ENCODE assay signal across 8 cellular contexts in genomic region chr3:20041197-20041780, GRCh38. TPM values are rescaled to one million over a fixed set of nuclear protein-coding genes. Genes with fewer than 3 reads are reported as not detected.
DNase-seq lines count a peak whose midpoint lies in the region; ATAC-seq and TF ChIP-seq lines count a peak whose summit lies in the region.

No MANE protein-coding gene starts in this region.

- H3K18ac ChIP-seq in mesendoderm (ENCODE audit: low read length) = no peak overlapping the region

- no peaks in the 10 kb centered on the region for H3K27me3 ChIP-seq in AG04450 (ENCODE audit: control insufficient read depth, insufficient read depth, low read length)
- no peaks in the 10 kb centered on the region for H3K27me3 ChIP-seq in effector memory CD4-positive, alpha-beta T cell (replicated peaks; ENCODE audit: control insufficient read depth, insufficient read depth, low read length, poor library complexity, severe bottlenecking)
- H3K27me3 ChIP-seq in mesendoderm (ENCODE audit: insufficient read depth, low read length, poor library complexity) = no peaks in the 10 kb centered on the region

- peaks cover 28% of the 10 kb centered on the region for H3K4me1 ChIP-seq in effector memory CD4-positive, alpha-beta T cell (ENCODE audit: control insufficient read depth, insufficient read depth, low read length, poor library complexity, severe bottlenecking)
- H3K4me1 ChIP-seq in mesendoderm (ENCODE audit: control insufficient read depth, low read depth, low read length) = no peaks in the 10 kb centered on the region

- H2BK15ac ChIP-seq in mesendoderm (replicated peaks; ENCODE audit: low read depth) = no peak overlapping the region

- H3K4me3 ChIP-seq in AG04450 (ENCODE audit: low read depth, low read length) (peak overlapping the region; percentile 76), mesendoderm (ENCODE audit: low read length) (peak overlapping the region; percentile 34)
- peak overlapping the region; percentile 76 for H3K4me3 ChIP-seq in effector memory CD4-positive, alpha-beta T cell (ENCODE audit: insufficient read depth, low read depth, low read length, poor library complexity, severe bottlenecking)

- no peak overlapping the region for H3K56ac ChIP-seq in mesendoderm (ENCODE audit: low read length)

- H3K79me2 ChIP-seq in mesendoderm (ENCODE audit: control insufficient read depth, insufficient read depth, low read length) = no peaks in the 10 kb centered on the region

- H3K27ac ChIP-seq in AG04450 (ENCODE audit: low read depth, low read length) (no peak overlapping the region), mesendoderm (ENCODE audit: low read depth, low read length) (peak overlapping the region; percentile 52)
- peak overlapping the region; percentile 77 for H3K27ac ChIP-seq in effector memory CD4-positive, alpha-beta T cell (ENCODE audit: insufficient read depth, low read length, poor library complexity, severe bottlenecking)

- CTCF ChIA-PET in AG04450 (lab: Charles Lee) = interaction anchor here (0.6 to 1.7 kb wide), 8 partner anchors 9 to 1593 kb away, joined by 3 to 10 read pairs (median 4); partner anchors contain the start of gene SGO1

- no peak overlapping the region for H2BK120ac ChIP-seq in mesendoderm (ENCODE audit: low read depth, low read length)

- no peak overlapping the region for H3K23ac ChIP-seq in mesendoderm (ENCODE audit: low read length)

- H3K9me3 ChIP-seq in AG04450 (ENCODE audit: control insufficient read depth, insufficient read depth, low read length) = no peaks in the 10 kb centered on the region
- no peaks in the 10 kb centered on the region for H3K9me3 ChIP-seq in effector memory CD4-positive, alpha-beta T cell (ENCODE audit: control insufficient read depth, low read length)

- WGBS in mesendoderm (ENCODE audit: extremely low coverage, insufficient coverage, low lambda C conversion rate) = no CpG with 5 or more reads among the region's 28 CpGs

- H3K9ac ChIP-seq in mesendoderm (ENCODE audit: low read length) = peak overlapping the region; percentile 29

- peak overlapping the region; percentile 70 for H3K4me2 ChIP-seq in mesendoderm (ENCODE audit: low read length)

- no peak overlapping the region for H4K5ac ChIP-seq in mesendoderm (ENCODE audit: low read length)

- H3K79me1 ChIP-seq in mesendoderm (ENCODE audit: low read length) = no peaks in the 10 kb centered on the region

- no peak overlapping the region for H2AK5ac ChIP-seq in mesendoderm (ENCODE audit: low read length)

- no peak overlapping the region for H3K4ac ChIP-seq in mesendoderm (ENCODE audit: low read depth, low read length)

- POLR2A ChIA-PET in AG04450 (lab: Yijun Ruan, JAX) = no interaction called here

- no peak overlapping the region for H4K8ac ChIP-seq in mesendoderm (ENCODE audit: low read depth, low read length)

- no peak for TF ChIP-seq CTCF in AG04450 (IDR thresholded peaks at IDR 0.05; ENCODE audit: low read depth, low read length)

- no peak for DNase-seq in AG04450 (ENCODE audit: low read depth, low spot score)
- DNase-seq in NCI-H69 (lab: John Stamatoyannopoulos, UW) = peak; percentile 81
- peak; percentile 87 for DNase-seq in activated CD8-positive, alpha-beta memory T cell treated with anti-CD3 and anti-CD28 coated beads for 24 hours
- DNase-seq in effector memory CD4-positive, alpha-beta T cell = peak; percentile 56 to 68 (median 66)
- DNase-seq in mesendoderm = peak; percentile 84
- peak; percentile 54 for DNase-seq in stimulated activated CD8-positive, alpha-beta memory T cell treated with anti-CD3 and anti-CD28 coated beads, Interleukin-12 subunit alpha, Interleukin-12 subunit beta, amount 100 ng/mL, for 4 hours (ENCODE audit: low read depth)

- ATAC-seq in GM18873 (IDR thresholded peaks at IDR 0.05; ENCODE audit: low FRiP score, unreplicated experiment) (peak; percentile 44), HG03139 (IDR thresholded peaks at IDR 0.05; ENCODE audit: unreplicated experiment) (peak; percentile 35)

- H3K36me3 ChIP-seq in effector memory CD4-positive, alpha-beta T cell (ENCODE audit: control insufficient read depth, insufficient read depth, low read length) = no peaks in the 10 kb centered on the region
- H3K36me3 ChIP-seq in mesendoderm (ENCODE audit: control insufficient read depth, insufficient read depth, low read length) = no peaks in the 10 kb centered on the region

- no peak overlapping the region for H2BK5ac ChIP-seq in mesendoderm (ENCODE audit: low read length)

RNA-seq across cellular contexts. Expression of gene KAT2B, which starts 1.0 kb away (rescaled TPM):
- polyA plus RNA-seq in AG04450 (2011; rRNA removed) = 4.6 and 5.5 TPM in 2 replicates
- 2.2 and 2.9 TPM in 2 replicates for polyA minus RNA-seq in AG04450 (2011; rRNA and poly(A)+ RNA removed)
- polyA plus RNA-seq in mesendoderm (2013, experiment 1 of 2) = 0.58 TPM
- polyA plus RNA-seq in mesendoderm (2013, experiment 2 of 2) = 0.43 TPM

RNA-seq across cellular contexts. Expression of gene PP2D1, which starts 29.2 kb away (rescaled TPM):
- polyA plus RNA-seq in AG04450 (2011; rRNA removed) = not detected in 2 replicates
- not detected in 2 replicates for polyA minus RNA-seq in AG04450 (2011; rRNA and poly(A)+ RNA removed)
- polyA plus RNA-seq in mesendoderm (2013, experiment 1 of 2) = not detected
- not detected for polyA plus RNA-seq in mesendoderm (2013, experiment 2 of 2)
